ENCODE assay signal across 8 cellular contexts in the genomic region with DNA sequence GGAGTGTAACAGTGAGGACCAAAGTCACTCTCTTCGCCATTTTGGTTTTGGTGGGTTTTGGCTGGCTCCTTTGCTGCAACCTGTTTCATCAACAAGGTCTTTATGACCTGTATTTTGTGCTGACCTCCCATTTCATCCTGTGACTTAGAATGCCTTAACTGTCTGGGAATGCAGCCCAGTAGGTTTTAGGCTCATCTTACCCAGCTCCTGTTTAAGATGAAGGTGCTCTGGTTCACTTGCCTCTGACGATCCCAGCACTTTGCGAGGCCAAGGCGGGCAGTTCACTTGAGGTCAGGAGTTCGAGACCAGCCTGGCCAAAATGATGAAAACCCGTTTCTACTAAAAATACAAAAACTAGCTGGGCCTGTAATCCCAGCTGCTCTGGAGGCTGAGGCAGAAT. TPM values are rescaled to one million over a fixed set of nuclear protein-coding genes. Genes with fewer than 3 reads are reported as not detected.
DNase-seq lines count a peak whose midpoint lies in the region; ATAC-seq and TF ChIP-seq lines count a peak whose summit lies in the region.

No MANE protein-coding gene starts in this region.

- no peak for TF ChIP-seq POLR2A in gastroesophageal sphincter (IDR thresholded peaks at IDR 0.05)

- peaks cover 0 to 29% (median 12%) of the 10 kb centered on the region in 3 donors for H3K4me1 ChIP-seq in gastroesophageal sphincter

- ATAC-seq in activated CD8-positive, alpha-beta memory T cell treated with anti-CD3 and anti-CD28 coated beads, Interleukin-2, amount 10 ng/mL, durations not matched to agents 7 days and 5 days: no peak
- ATAC-seq in T-cell (replicated peaks in 1 of 4) (no peak), gastroesophageal sphincter (no peak)
- ATAC-seq in stimulated activated memory B cell treated with anti-CD40 and anti-IgM and Interleukin-4, amounts not matched to agents 10 μg/mL and 1 μg/mL and 100 μg/mL, for 72 hours: no peak

- peak overlapping the region in 3 of 4 donors; percentile 95 to 100 (median 100) for H3K27ac ChIP-seq in gastroesophageal sphincter

- no peak for TF ChIP-seq CTCF in gastroesophageal sphincter (IDR thresholded peaks at IDR 0.05)

- no peaks in the 10 kb centered on the region for H3K9me3 Mint-ChIP-seq in activated CD8-positive, alpha-beta memory T cell treated with anti-CD3 and anti-CD28 coated beads, Interleukin-2, amount 10 ng/mL, durations not matched to agents 7 days and 5 days (ENCODE audit: low read depth)
- no peaks in the 10 kb centered on the region for H3K9me3 Mint-ChIP-seq in T-cell
- H3K9me3 Mint-ChIP-seq in stimulated activated memory B cell treated with anti-CD40 and anti-IgM and Interleukin-4, amounts not matched to agents 10 μg/mL and 1 μg/mL and 100 μg/mL, for 72 hours: no peaks in the 10 kb centered on the region

- peaks cover 36% of the 10 kb centered on the region for H3K36me3 Mint-ChIP-seq in activated CD8-positive, alpha-beta memory T cell treated with anti-CD3 and anti-CD28 coated beads, Interleukin-2, amount 10 ng/mL, durations not matched to agents 7 days and 5 days
- peaks cover 3% of the 10 kb centered on the region for H3K36me3 Mint-ChIP-seq in T-cell
- H3K36me3 Mint-ChIP-seq in stimulated activated memory B cell treated with anti-CD40 and anti-IgM and Interleukin-4, amounts not matched to agents 10 μg/mL and 1 μg/mL and 100 μg/mL, for 72 hours: peaks cover 16% of the 10 kb centered on the region

- H3K27ac Mint-ChIP-seq in activated CD8-positive, alpha-beta memory T cell treated with anti-CD3 and anti-CD28 coated beads, Interleukin-2, amount 10 ng/mL, durations not matched to agents 7 days and 5 days: peak overlapping the region; percentile 98
- peak overlapping the region; percentile 90 to 98 for H3K27ac Mint-ChIP-seq in T-cell
- peak overlapping the region; percentile 99 for H3K27ac Mint-ChIP-seq in stimulated activated memory B cell treated with anti-CD40 and anti-IgM and Interleukin-4, amounts not matched to agents 10 μg/mL and 1 μg/mL and 100 μg/mL, for 72 hours

- TF ChIP-seq EP300 in gastroesophageal sphincter (IDR thresholded peaks at IDR 0.05): no peak

- no peaks in the 10 kb centered on the region for H3K9me3 ChIP-seq in gastroesophageal sphincter

- H3K27me3 ChIP-seq in gastroesophageal sphincter: no peaks in the 10 kb centered on the region

- CTCF ChIA-PET in activated CD8-positive, alpha-beta memory T cell treated with anti-CD3 and anti-CD28 coated beads, Interleukin-2, amount 10 ng/mL, durations not matched to agents 7 days and 5 days (lab: Charles Lee): interaction anchor here (0.7 kb wide), 1 partner anchor 668 kb away, joined by 3 read pairs; no protein-coding TSS in a partner anchor
- CTCF ChIA-PET in T-cell (lab: Charles Lee): no interaction called here

- peaks cover 0 to 9% of the 10 kb centered on the region in 2 donors for H3K36me3 ChIP-seq in gastroesophageal sphincter

- WGBS in gastroesophageal sphincter (ENCODE audit: low coverage in 1 of 2), 2 donors: 75 to 100% methylated on average over 1 to 2 of the region's 6 CpGs

- no peak for DNase-seq in activated CD8-positive, alpha-beta memory T cell treated with anti-CD3 and anti-CD28 coated beads, Interleukin-2, amount 10 ng/mL, durations not matched to agents 7 days and 5 days
- no peak for DNase-seq in activated CD8-positive, alpha-beta memory T cell treated with anti-CD3 and anti-CD28 coated beads, Interleukin-2, amount 50 U/mL, for 4 hours
- DNase-seq in T-cell: no peak
- no peak for DNase-seq in DMS 273 treated with DMSO at 0.1 percent for 48 hours (lab: John Stamatoyannopoulos, UW)
- DNase-seq in SKM-1 treated with dmso at 0.1 percent for 144 hours (lab: John Stamatoyannopoulos, UW; ENCODE audit: unreplicated experiment): no peak
- DNase-seq in activated CD4-positive, CD25-positive, alpha-beta regulatory T cell (lab: John Stamatoyannopoulos, UW): no peak

- peak overlapping the region; percentile 83 for H3K4me3 Mint-ChIP-seq in activated CD8-positive, alpha-beta memory T cell treated with anti-CD3 and anti-CD28 coated beads, Interleukin-2, amount 10 ng/mL, durations not matched to agents 7 days and 5 days
- peak overlapping the region; percentile 84 to 97 (median 95) for H3K4me3 Mint-ChIP-seq in T-cell
- peak overlapping the region; percentile 94 for H3K4me3 Mint-ChIP-seq in stimulated activated memory B cell treated with anti-CD40 and anti-IgM and Interleukin-4, amounts not matched to agents 10 μg/mL and 1 μg/mL and 100 μg/mL, for 72 hours

- no peaks in the 10 kb centered on the region for H3K27me3 Mint-ChIP-seq in activated CD8-positive, alpha-beta memory T cell treated with anti-CD3 and anti-CD28 coated beads, Interleukin-2, amount 10 ng/mL, durations not matched to agents 7 days and 5 days
- H3K27me3 Mint-ChIP-seq in T-cell: no peaks in the 10 kb centered on the region
- no peaks in the 10 kb centered on the region for H3K27me3 Mint-ChIP-seq in stimulated activated memory B cell treated with anti-CD40 and anti-IgM and Interleukin-4, amounts not matched to agents 10 μg/mL and 1 μg/mL and 100 μg/mL, for 72 hours

- POLR2A ChIA-PET in T-cell (lab: Charles Lee): no interaction called here

- no peak overlapping the region for H3K4me3 ChIP-seq in gastroesophageal sphincter

- H3K4me1 Mint-ChIP-seq in activated CD8-positive, alpha-beta memory T cell treated with anti-CD3 and anti-CD28 coated beads, Interleukin-2, amount 10 ng/mL, durations not matched to agents 7 days and 5 days: peaks cover 28% of the 10 kb centered on the region
- H3K4me1 Mint-ChIP-seq in T-cell: peaks cover 16 to 41% (median 34%) of the 10 kb centered on the region in 3 donors
- peaks cover 34% of the 10 kb centered on the region for H3K4me1 Mint-ChIP-seq in stimulated activated memory B cell treated with anti-CD40 and anti-IgM and Interleukin-4, amounts not matched to agents 10 μg/mL and 1 μg/mL and 100 μg/mL, for 72 hours

RNA-seq across cellular contexts. Expression of gene CKS2, which starts 1.8 kb away (rescaled TPM):
- total RNA-seq in activated CD8-positive, alpha-beta memory T cell treated with anti-CD3 and anti-CD28 coated beads, Interleukin-2, amount 10 ng/mL, durations not matched to agents 7 days and 5 days: 100 to 1,000 TPM; 200 to 225 TPM
- total RNA-seq in T-cell (10 to 100 TPM in 1 of 5 donors, 1 to 10 TPM in 4; 8.6 to 13.1 (median 9.2) TPM), gastroesophageal sphincter (1 to 10 TPM in 3 of 4 donors, under 1 TPM in 1; 0.81 to 9.9 (median 4.2) TPM)

RNA-seq across cellular contexts. Expression of gene SECISBP2, which starts 9.1 kb away (rescaled TPM):
- total RNA-seq in activated CD8-positive, alpha-beta memory T cell treated with anti-CD3 and anti-CD28 coated beads, Interleukin-2, amount 10 ng/mL, durations not matched to agents 7 days and 5 days: 10 to 100 TPM; 36.1 to 40.2 TPM
- 100 to 1,000 TPM in 2 of 5 donors, 10 to 100 TPM in 3; 78.8 to 132 (median 87.5) TPM for total RNA-seq in T-cell
- total RNA-seq in gastroesophageal sphincter: 10 to 100 TPM; 23.3 to 49.5 (median 33.4) TPM

Comparison
In these comparisons a context has a peak if more than half of its experiments do, and no peak if none do; other contexts are left out.
1. RNA of gene CKS2, which starts 1.8 kb away (total RNA-seq): 200 to 225 TPM in activated CD8-positive, alpha-beta memory T cell treated with anti-CD3 and anti-CD28 coated beads, Interleukin-2, amount 10 ng/mL, durations not matched to agents 7 days and 5 days; 8.6 to 13.1 TPM in T-cell and 0.81 to 9.9 TPM in gastroesophageal sphincter; every median in the first group is over 10 times any median in the second.
2. Peak in every context shown above with its lines, with median percentiles within 50 percentile points of each other: H3K27ac Mint-ChIP-seq and H3K4me3 Mint-ChIP-seq.